ENCODE assay signal across 10 cellular contexts in genomic region chr4:61201562-61202099, GRCh38. TPM values are rescaled to one million over a fixed set of nuclear protein-coding genes. Genes with fewer than 3 reads are reported as not detected.
DNase-seq lines count a peak whose midpoint lies in the region; ATAC-seq and TF ChIP-seq lines count a peak whose summit lies in the region.
"Had no signal": no experiment of that assay in that cellular context is flagged by ENCODE, and none has a peak within 500 bp of the region (broad histone marks: within the 10 kb centered on the region; RNA-seq: fewer than 3 reads in every experiment).

No MANE protein-coding gene starts in this region.

- H3K36me3 ChIP-seq in duodenal mucosa (ENCODE audit: control insufficient read depth in 1 of 2, insufficient read depth in 2 of 2, low read length in 2 of 2) (no peaks in the 10 kb centered on the region), vagina (no peaks in the 10 kb centered on the region)

- peak overlapping the region; percentile 55 for H3K4me3 Mint-ChIP-seq in activated naive CD8-positive, alpha-beta T cell treated with anti-CD3 and anti-CD28 coated beads, Interleukin-2, amount 10 ng/mL, durations not matched to agents 7 days and 5 days
- no peak overlapping the region for H3K4me3 Mint-ChIP-seq in activated naive CD8-positive, alpha-beta T cell treated with anti-CD3 and anti-CD28 coated beads for 36 hours
- H3K4me3 Mint-ChIP-seq in effector memory CD8-positive, alpha-beta T cell: no peak overlapping the region
- H3K4me3 Mint-ChIP-seq: CD8-positive, alpha-beta T cell; memory B cell had no signal

- H3K27ac ChIP-seq in duodenal mucosa (ENCODE audit: low read depth, low read length) (peak overlapping the region; percentile 20), vagina (peak overlapping the region; percentile 28)

- POLR2A ChIA-PET in activated naive CD8-positive, alpha-beta T cell treated with anti-CD3 and anti-CD28 coated beads, Interleukin-2, amount 10 ng/mL, durations not matched to agents 7 days and 5 days (lab: Charles Lee): no interaction called here

- peaks cover 49% of the 10 kb centered on the region for H3K27me3 Mint-ChIP-seq in activated naive CD8-positive, alpha-beta T cell treated with anti-CD3 and anti-CD28 coated beads, Interleukin-2, amount 10 ng/mL, durations not matched to agents 7 days and 5 days
- peaks cover 57% of the 10 kb centered on the region for H3K27me3 Mint-ChIP-seq in activated naive CD8-positive, alpha-beta T cell treated with anti-CD3 and anti-CD28 coated beads for 36 hours
- H3K27me3 Mint-ChIP-seq in effector memory CD8-positive, alpha-beta T cell: peaks cover 14 to 46% of the 10 kb centered on the region in 2 donors

- H3K27me3 ChIP-seq in duodenal mucosa (ENCODE audit: control insufficient read depth in 1 of 2, insufficient read depth in 2 of 2, low read length in 2 of 2) (peaks cover 11 to 30% of the 10 kb centered on the region in 2 donors), vagina (no peaks in the 10 kb centered on the region)

- no peaks in the 10 kb centered on the region for H3K36me3 Mint-ChIP-seq in activated naive CD8-positive, alpha-beta T cell treated with anti-CD3 and anti-CD28 coated beads, Interleukin-2, amount 10 ng/mL, durations not matched to agents 7 days and 5 days
- peaks cover 1% of the 10 kb centered on the region for H3K36me3 Mint-ChIP-seq in activated naive CD8-positive, alpha-beta T cell treated with anti-CD3 and anti-CD28 coated beads for 36 hours
- peaks cover 3% of the 10 kb centered on the region for H3K36me3 Mint-ChIP-seq in effector memory CD8-positive, alpha-beta T cell (ENCODE audit: insufficient read depth)
- H3K36me3 Mint-ChIP-seq: CD8-positive, alpha-beta T cell had no signal

- TF ChIP-seq POLR2A in vagina (IDR thresholded peaks at IDR 0.05): no peak

- no peak for TF ChIP-seq CTCF in vagina (IDR thresholded peaks at IDR 0.05)

- intact Hi-C loops in vagina (cut with DNase I): no loop called here

- DNase-seq in activated naive CD8-positive, alpha-beta T cell treated with anti-CD3 and anti-CD28 coated beads, Interleukin-2, amount 10 ng/mL, durations not matched to agents 7 days and 5 days: peak; percentile 23
- no peak for DNase-seq in activated naive CD8-positive, alpha-beta T cell treated with anti-CD3 and anti-CD28 coated beads for 36 hours
- peak; percentile 86 for DNase-seq in mesenteric fat pad (ENCODE audit: low spot score)
- no peak for DNase-seq in vagina (ENCODE audit: extremely low spot score in 2 of 2)
- no peak for DNase-seq in effector memory CD8-positive, alpha-beta T cell
- DNase-seq: CD8-positive, alpha-beta T cell had no signal

- H3K4me3 ChIP-seq in duodenal mucosa (ENCODE audit: low read depth in 1 of 2, low read length in 2 of 2) (peak overlapping the region; percentile 54 to 61), vagina (peak overlapping the region; percentile 52 to 63)

- H3K9me3 Mint-ChIP-seq in activated naive CD8-positive, alpha-beta T cell treated with anti-CD3 and anti-CD28 coated beads, Interleukin-2, amount 10 ng/mL, durations not matched to agents 7 days and 5 days: no peaks in the 10 kb centered on the region
- peaks cover 2% of the 10 kb centered on the region for H3K9me3 Mint-ChIP-seq in activated naive CD8-positive, alpha-beta T cell treated with anti-CD3 and anti-CD28 coated beads for 36 hours
- H3K9me3 Mint-ChIP-seq in effector memory CD8-positive, alpha-beta T cell: peaks cover 6 to 9% of the 10 kb centered on the region in 2 donors

- H3K4me1 ChIP-seq in duodenal mucosa (ENCODE audit: control insufficient read depth in 1 of 2, insufficient read depth in 2 of 2, low read length in 2 of 2) (no peaks in the 10 kb centered on the region), vagina (peaks cover 25% of the 10 kb centered on the region)

- peak overlapping the region in 1 of 2 donors; percentile 48 for H3K9ac ChIP-seq in duodenal mucosa (ENCODE audit: low read depth in 1 of 2, low read length in 2 of 2)

- H3K27ac Mint-ChIP-seq in activated naive CD8-positive, alpha-beta T cell treated with anti-CD3 and anti-CD28 coated beads, Interleukin-2, amount 10 ng/mL, durations not matched to agents 7 days and 5 days: no peak overlapping the region
- H3K27ac Mint-ChIP-seq in activated naive CD8-positive, alpha-beta T cell treated with anti-CD3 and anti-CD28 coated beads for 36 hours: no peak overlapping the region
- no peak overlapping the region for H3K27ac Mint-ChIP-seq in effector memory CD8-positive, alpha-beta T cell
- H3K27ac Mint-ChIP-seq: CD8-positive, alpha-beta T cell; memory B cell had no signal

- no peak for ATAC-seq in activated naive CD8-positive, alpha-beta T cell treated with anti-CD3 and anti-CD28 coated beads, Interleukin-2, amount 10 ng/mL, durations not matched to agents 7 days and 5 days (ENCODE audit: low read depth)
- ATAC-seq in HG02938 (IDR thresholded peaks at IDR 0.05; ENCODE audit: unreplicated experiment) (no peak), HG03457 (IDR thresholded peaks at IDR 0.05; ENCODE audit: unreplicated experiment) (no peak)
- ATAC-seq in effector memory CD8-positive, alpha-beta T cell (replicated peaks): no peak
- ATAC-seq: CD8-positive, alpha-beta T cell had no signal

- H3K9me3 ChIP-seq in duodenal mucosa (ENCODE audit: control insufficient read depth in 1 of 2, low read length in 2 of 2): no peaks in the 10 kb centered on the region
- H3K9me3 ChIP-seq in vagina: no peaks in the 10 kb centered on the region

- peaks cover 2% of the 10 kb centered on the region for H3K4me1 Mint-ChIP-seq in activated naive CD8-positive, alpha-beta T cell treated with anti-CD3 and anti-CD28 coated beads, Interleukin-2, amount 10 ng/mL, durations not matched to agents 7 days and 5 days
- H3K4me1 Mint-ChIP-seq in activated naive CD8-positive, alpha-beta T cell treated with anti-CD3 and anti-CD28 coated beads for 36 hours: peaks cover 3% of the 10 kb centered on the region
- H3K4me1 Mint-ChIP-seq in effector memory CD8-positive, alpha-beta T cell (ENCODE audit: low read depth in 2 of 2): peaks cover 0 to 1% of the 10 kb centered on the region in 2 donors
- H3K4me1 Mint-ChIP-seq: memory B cell had no signal

RNA-seq across cellular contexts. Expression of gene ADGRL3, which starts 1.5 kb away (rescaled TPM):
- not detected for total RNA-seq in activated naive CD8-positive, alpha-beta T cell treated with anti-CD3 and anti-CD28 coated beads, Interleukin-2, amount 10 ng/mL, durations not matched to agents 7 days and 5 days
- total RNA-seq in activated naive CD8-positive, alpha-beta T cell treated with anti-CD3 and anti-CD28 coated beads for 36 hours: not detected
- total RNA-seq in mesenteric fat pad (5.9 TPM), vagina (16.9 TPM)
- total RNA-seq: CD8-positive, alpha-beta T cell had no signal

Comparison
In these comparisons a context has a peak if more than half of its experiments do, and no peak if none do; other contexts are left out.
1. DNase-seq: peak in activated naive CD8-positive, alpha-beta T cell treated with anti-CD3 and anti-CD28 coated beads, Interleukin-2, amount 10 ng/mL, durations not matched to agents 7 days and 5 days (single experiment) and mesenteric fat pad (single experiment); none in activated naive CD8-positive, alpha-beta T cell treated with anti-CD3 and anti-CD28 coated beads for 36 hours (single experiment), vagina (0 of 2) and effector memory CD8-positive, alpha-beta T cell (0 of 3).